In genomic region chr5:138502121-138502520, GRCh38 we compare ENCODE assay signal across 28 cellular contexts. TPM values are rescaled to one million over a fixed set of nuclear protein-coding genes. Genes with fewer than 3 reads are reported as not detected.
DNase-seq lines count a peak whose midpoint lies in the region; ATAC-seq and TF ChIP-seq lines count a peak whose summit lies in the region.
"Had no signal": no experiment of that assay in that cellular context is flagged by ENCODE, and none has a peak within 500 bp of the region (broad histone marks: within the 10 kb centered on the region; RNA-seq: fewer than 3 reads in every experiment).

No MANE protein-coding gene starts in this region.

- H3K4me3 Mint-ChIP-seq in activated naive CD4-positive, alpha-beta T cell treated with anti-CD3 and anti-CD28 coated beads, Interleukin-2, amount 10 ng/mL, durations not matched to agents 7 days and 5 days = no peak overlapping the region
- H3K4me3 Mint-ChIP-seq in stimulated activated memory B cell treated with anti-CD40 and anti-IgM and Interleukin-4, amounts not matched to agents 10 μg/mL and 1 μg/mL and 100 μg/mL, for 72 hours = no peak overlapping the region
- no peak overlapping the region for H3K4me3 Mint-ChIP-seq in activated T-cell treated with anti-CD3 and anti-CD28 coated beads, Interleukin-2, amount 50 U/mL, for 4 hours
- H3K4me3 Mint-ChIP-seq: activated CD4-positive, alpha-beta memory T cell treated with anti-CD3 and anti-CD28 coated beads for 36 hours; activated naive CD8-positive, alpha-beta T cell treated with anti-CD3 and anti-CD28 coated beads for 36 hours; stimulated activated naive CD8-positive, alpha-beta T cell treated with anti-CD3 and anti-CD28 coated beads, Interleukin-15, Interleukin-2, amounts not matched to agents 100 ng/mL and 50 ng/mL, for 24 hours had no signal

- intact Hi-C loops in IMR-90 (cut with micrococcal nuclease) = no loop called here

- no TSS peak for BruUV-seq in IMR-90 (replicated peaks; lab: Mats Ljungman, UMichigan)

- no peak overlapping the region for H3K9ac ChIP-seq in IMR-90 (ENCODE audit: low read depth, low read length)

- no peaks in the 10 kb centered on the region for H3K9me3 Mint-ChIP-seq in activated naive CD4-positive, alpha-beta T cell treated with anti-CD3 and anti-CD28 coated beads, Interleukin-2, amount 10 ng/mL, durations not matched to agents 7 days and 5 days
- H3K9me3 Mint-ChIP-seq in stimulated activated memory B cell treated with anti-CD40 and anti-IgM and Interleukin-4, amounts not matched to agents 10 μg/mL and 1 μg/mL and 100 μg/mL, for 72 hours = no peaks in the 10 kb centered on the region
- no peaks in the 10 kb centered on the region for H3K9me3 Mint-ChIP-seq in activated T-cell treated with anti-CD3 and anti-CD28 coated beads, Interleukin-2, amount 50 U/mL, for 4 hours
- H3K9me3 Mint-ChIP-seq: activated CD4-positive, alpha-beta memory T cell treated with anti-CD3 and anti-CD28 coated beads for 36 hours; activated naive CD8-positive, alpha-beta T cell treated with anti-CD3 and anti-CD28 coated beads for 36 hours; stimulated activated naive CD8-positive, alpha-beta T cell treated with anti-CD3 and anti-CD28 coated beads, Interleukin-15, Interleukin-2, amounts not matched to agents 100 ng/mL and 50 ng/mL, for 24 hours had no signal

- ATAC-seq in IMR-90 (ENCODE audit: low read depth) = no peak
- ATAC-seq in stimulated activated memory B cell treated with anti-CD40 and anti-IgM and Interleukin-4, amounts not matched to agents 10 μg/mL and 1 μg/mL and 100 μg/mL, for 72 hours = no peak
- ATAC-seq in activated T-cell treated with anti-CD3 and anti-CD28 coated beads, Interleukin-2, amount 50 U/mL, for 4 hours = no peak
- ATAC-seq: K562, left colon had no signal

- H3K79me1 ChIP-seq in IMR-90 (ENCODE audit: low read depth in 1 of 2, low read length in 2 of 2) = peaks cover 5 to 18% of the 10 kb centered on the region in 2 experiments; a peak in 2 of 4 replicates

- H2AFZ ChIP-seq in IMR-90 (replicated peaks; ENCODE audit: low read length, poor library complexity) = peak overlapping the region; percentile 33
- H2AFZ ChIP-seq: hepatocyte had no signal

- H3K36me3 Mint-ChIP-seq in activated naive CD4-positive, alpha-beta T cell treated with anti-CD3 and anti-CD28 coated beads, Interleukin-2, amount 10 ng/mL, durations not matched to agents 7 days and 5 days = peaks cover 2% of the 10 kb centered on the region
- H3K36me3 Mint-ChIP-seq in stimulated activated memory B cell treated with anti-CD40 and anti-IgM and Interleukin-4, amounts not matched to agents 10 μg/mL and 1 μg/mL and 100 μg/mL, for 72 hours = peaks cover under 1% of the 10 kb centered on the region
- H3K36me3 Mint-ChIP-seq in activated T-cell treated with anti-CD3 and anti-CD28 coated beads, Interleukin-2, amount 50 U/mL, for 4 hours (ENCODE audit: insufficient read depth) = peaks cover 1% of the 10 kb centered on the region
- H3K36me3 Mint-ChIP-seq: activated CD4-positive, alpha-beta memory T cell treated with anti-CD3 and anti-CD28 coated beads for 36 hours; activated naive CD8-positive, alpha-beta T cell treated with anti-CD3 and anti-CD28 coated beads for 36 hours had no signal

- H4K5ac ChIP-seq in IMR-90 (ENCODE audit: low read depth, low read length) = no peak overlapping the region

- H3K27me3 Mint-ChIP-seq in activated naive CD4-positive, alpha-beta T cell treated with anti-CD3 and anti-CD28 coated beads, Interleukin-2, amount 10 ng/mL, durations not matched to agents 7 days and 5 days = peaks cover 10% of the 10 kb centered on the region
- H3K27me3 Mint-ChIP-seq in stimulated activated memory B cell treated with anti-CD40 and anti-IgM and Interleukin-4, amounts not matched to agents 10 μg/mL and 1 μg/mL and 100 μg/mL, for 72 hours = no peaks in the 10 kb centered on the region
- H3K27me3 Mint-ChIP-seq in activated T-cell treated with anti-CD3 and anti-CD28 coated beads, Interleukin-2, amount 50 U/mL, for 4 hours (ENCODE audit: low read depth) = no peaks in the 10 kb centered on the region
- H3K27me3 Mint-ChIP-seq: activated CD4-positive, alpha-beta memory T cell treated with anti-CD3 and anti-CD28 coated beads for 36 hours; activated naive CD8-positive, alpha-beta T cell treated with anti-CD3 and anti-CD28 coated beads for 36 hours; stimulated activated naive CD8-positive, alpha-beta T cell treated with anti-CD3 and anti-CD28 coated beads, Interleukin-15, Interleukin-2, amounts not matched to agents 100 ng/mL and 50 ng/mL, for 24 hours had no signal

- dilution Hi-C loops in IMR-90 (cut with HindIII; ENCODE audit: low sequenced_read_pairs, unreplicated experiment) = no loop called here

- H3K27me3 ChIP-seq in IMR-90 (ENCODE audit: control insufficient read depth, insufficient read depth, low read length) = no peaks in the 10 kb centered on the region
- no peaks in the 10 kb centered on the region for H3K27me3 ChIP-seq in esophagus (ENCODE audit: control insufficient read depth in 1 of 2, insufficient read depth in 2 of 2, low read length in 2 of 2)
- no peaks in the 10 kb centered on the region for H3K27me3 ChIP-seq in suprapubic skin
- H3K27me3 ChIP-seq: ascending aorta, hepatocyte, transverse colon had no signal

- TF ChIP-seq RAD21 in IMR-90 (IDR thresholded peaks at IDR 0.05; ENCODE audit: low read length) = no peak

- H3K14ac ChIP-seq in IMR-90 (replicated peaks; ENCODE audit: low read depth, low read length) = no peak overlapping the region

- peaks cover 13% of the 10 kb centered on the region for H4K20me1 ChIP-seq in IMR-90 (ENCODE audit: insufficient read depth, low read length)

- H3K4me1 ChIP-seq in IMR-90 (ENCODE audit: control insufficient read depth, insufficient read depth, low read length) (peaks cover 3% of the 10 kb centered on the region; the same call in 1 of the 2 replicates), esophagus (ENCODE audit: control insufficient read depth in 2 of 2, insufficient read depth in 2 of 2, low read length in 1 of 2) (peaks cover 2 to 11% of the 10 kb centered on the region in 2 donors), suprapubic skin (peaks cover 54% of the 10 kb centered on the region)

- no peak overlapping the region for H2BK20ac ChIP-seq in IMR-90 (ENCODE audit: low read depth, low read length)

- H3K27ac Mint-ChIP-seq in activated naive CD4-positive, alpha-beta T cell treated with anti-CD3 and anti-CD28 coated beads, Interleukin-2, amount 10 ng/mL, durations not matched to agents 7 days and 5 days = no peak overlapping the region
- no peak overlapping the region for H3K27ac Mint-ChIP-seq in stimulated activated memory B cell treated with anti-CD40 and anti-IgM and Interleukin-4, amounts not matched to agents 10 μg/mL and 1 μg/mL and 100 μg/mL, for 72 hours
- H3K27ac Mint-ChIP-seq: activated CD4-positive, alpha-beta memory T cell treated with anti-CD3 and anti-CD28 coated beads for 36 hours; activated naive CD8-positive, alpha-beta T cell treated with anti-CD3 and anti-CD28 coated beads for 36 hours; stimulated activated naive CD8-positive, alpha-beta T cell treated with anti-CD3 and anti-CD28 coated beads, Interleukin-15, Interleukin-2, amounts not matched to agents 100 ng/mL and 50 ng/mL, for 24 hours had no signal

- no peak overlapping the region for H2BK120ac ChIP-seq in IMR-90 (ENCODE audit: low read depth, low read length)

- H3K4me3 ChIP-seq in IMR-90 (ENCODE audit: insufficient read depth, low read depth, low read length) (no peak overlapping the region), esophagus (ENCODE audit: low read depth in 1 of 2, low read length in 2 of 2) (no peak overlapping the region), suprapubic skin (no peak overlapping the region)
- H3K4me3 ChIP-seq: ascending aorta, hepatocyte, K562, transverse colon had no signal

- H3K27ac ChIP-seq in IMR-90 (ENCODE audit: insufficient read depth, low read length) = no peak overlapping the region
- H3K27ac ChIP-seq in esophagus (ENCODE audit: low read depth in 2 of 2, low read length in 1 of 2) = peak overlapping the region; percentile 72 to 87
- peak overlapping the region; percentile 64 for H3K27ac ChIP-seq in suprapubic skin
- H3K27ac ChIP-seq: ascending aorta, hepatocyte, transverse colon had no signal

- H3K23ac ChIP-seq in IMR-90 (ENCODE audit: low read depth, low read length) = peak overlapping the region; percentile 29; the same call in 1 of the 2 replicates

- peak overlapping the region; percentile 1; the same call in 1 of the 2 replicates for H2AK5ac ChIP-seq in IMR-90 (ENCODE audit: low read depth, low read length)

- no peak for TF ChIP-seq CTCF in IMR-90 (conservative IDR thresholded peaks at IDR 0.05; ENCODE audit: low read depth, low read length)
- TF ChIP-seq CTCF in suprapubic skin (IDR thresholded peaks at IDR 0.05) = no peak

- CTCF ChIA-PET in IMR-90 (lab: Yijun Ruan, JAX) = interaction anchor here (2.7 kb wide), 1 partner anchor 53 kb away, joined by 10 read pairs; no protein-coding TSS in a partner anchor
- CTCF ChIA-PET in activated naive CD4-positive, alpha-beta T cell treated with anti-CD3 and anti-CD28 coated beads, Interleukin-2, amount 10 ng/mL, durations not matched to agents 7 days and 5 days (lab: Charles Lee) = interaction anchor here (1.4 to 5.9 kb wide), 7 partner anchors 9 to 67 kb away, joined by 3 to 114 read pairs (median 13); partner anchors contain the start of gene EGR1

- DNase-seq in IMR-90 (no peak), medulla oblongata (ENCODE audit: extremely low spot score) (peak; percentile 32), suprapubic skin (ENCODE audit: low spot score in 2 of 2) (no peak)
- DNase-seq in activated naive CD4-positive, alpha-beta T cell treated with anti-CD3 and anti-CD28 coated beads, Interleukin-2, amount 10 ng/mL, durations not matched to agents 7 days and 5 days = no peak
- no peak for DNase-seq in activated T-cell treated with anti-CD3 and anti-CD28 coated beads, Interleukin-2, amount 50 U/mL, for 4 hours
- DNase-seq: activated CD4-positive, alpha-beta memory T cell treated with anti-CD3 and anti-CD28 coated beads for 36 hours; activated CD4-positive, CD25-positive, alpha-beta regulatory T cell treated with anti-CD3 and anti-CD28 coated beads, Interleukin-2, amount 50 U/mL, for 72 hours; activated CD8-positive, alpha-beta memory T cell treated with anti-CD3 and anti-CD28 coated beads, Interleukin-2, amount 50 U/mL, for 4 hours; activated naive CD8-positive, alpha-beta T cell treated with anti-CD3 and anti-CD28 coated beads for 36 hours; caudate nucleus; DMS79; foreskin melanocyte; GDM1; left colon; mesenchymal stem cell; MM.1S; NCI-H1417; NCI-H2081 treated with DMSO at 0.1 percent for 48 hours; NCI-H226; NCI-H748 treated with DMSO at 0.1 percent for 48 hours; nucleus accumbens; transverse colon had no signal

- H3K36me3 ChIP-seq in IMR-90 (ENCODE audit: control insufficient read depth, insufficient read depth, low read length) = peaks cover 3% of the 10 kb centered on the region; the same call in 1 of the 2 replicates
- H3K36me3 ChIP-seq in esophagus (ENCODE audit: control insufficient read depth in 2 of 2, insufficient read depth in 2 of 2, low read length in 1 of 2) = no peaks in the 10 kb centered on the region
- H3K36me3 ChIP-seq in suprapubic skin = peaks cover 6% of the 10 kb centered on the region
- H3K36me3 ChIP-seq: transverse colon had no signal

- no peak overlapping the region for H2AK9ac ChIP-seq in IMR-90 (replicated peaks; ENCODE audit: low read depth, low read length, poor library complexity)

- no peak for TF ChIP-seq EP300 in suprapubic skin (IDR thresholded peaks at IDR 0.05)

- TF ChIP-seq POLR2A in IMR-90 (IDR thresholded peaks at IDR 0.05; ENCODE audit: low read depth, low read length) (no peak), suprapubic skin (IDR thresholded peaks at IDR 0.05) (no peak)

- H4K8ac ChIP-seq in IMR-90 (ENCODE audit: low read depth in 2 of 2, low read length in 2 of 2) = no peak overlapping the region

- WGBS in IMR-90 (ENCODE audit: extremely low coverage in 2 of 2, insufficient read length in 1 of 2), 2 experiments = no CpG with 5 or more reads among the region's 4 CpGs
- WGBS in esophagus, 2 donors = 44 to 60% methylated on average over 4 of the region's 4 CpGs
- 47% methylated on average over 4 of the region's 4 CpGs for WGBS in suprapubic skin

- H3K18ac ChIP-seq in IMR-90 (ENCODE audit: low read depth, low read length) = no peak overlapping the region

- no peaks in the 10 kb centered on the region for H3K4me1 Mint-ChIP-seq in activated naive CD4-positive, alpha-beta T cell treated with anti-CD3 and anti-CD28 coated beads, Interleukin-2, amount 10 ng/mL, durations not matched to agents 7 days and 5 days
- no peaks in the 10 kb centered on the region for H3K4me1 Mint-ChIP-seq in stimulated activated memory B cell treated with anti-CD40 and anti-IgM and Interleukin-4, amounts not matched to agents 10 μg/mL and 1 μg/mL and 100 μg/mL, for 72 hours
- no peaks in the 10 kb centered on the region for H3K4me1 Mint-ChIP-seq in activated T-cell treated with anti-CD3 and anti-CD28 coated beads, Interleukin-2, amount 50 U/mL, for 4 hours (ENCODE audit: low read depth)

- POLR2A ChIA-PET in IMR-90 (lab: Charles Lee; ENCODE audit: unreplicated experiment) = no interaction called here

- H3K9me3 ChIP-seq in IMR-90 (ENCODE audit: control insufficient read depth, insufficient read depth, low read length) = no peaks in the 10 kb centered on the region
- no peaks in the 10 kb centered on the region for H3K9me3 ChIP-seq in esophagus (ENCODE audit: control insufficient read depth in 2 of 2, insufficient read depth in 1 of 2, low read depth in 1 of 2, low read length in 1 of 2)
- H3K9me3 ChIP-seq in suprapubic skin = no peaks in the 10 kb centered on the region
- H3K9me3 ChIP-seq: ascending aorta, transverse colon had no signal

- no peak overlapping the region for H3K4me2 ChIP-seq in IMR-90 (ENCODE audit: low read depth, low read length)
- H3K4me2 ChIP-seq: hepatocyte had no signal

- in situ Hi-C loops in IMR-90 (cut with MboI; ENCODE audit: low sequenced_read_pairs) = no loop called here

- H4K91ac ChIP-seq in IMR-90 (ENCODE audit: insufficient read depth, low read depth, low read length) = no peak overlapping the region

- no peak overlapping the region for H2BK15ac ChIP-seq in IMR-90 (ENCODE audit: low read depth, low read length)

- no peak overlapping the region for H3K56ac ChIP-seq in IMR-90 (ENCODE audit: extremely low read depth, insufficient read depth, low read length)

- no peaks in the 10 kb centered on the region for H3K9me1 ChIP-seq in IMR-90 (ENCODE audit: insufficient read depth, low read length)

- H2BK5ac ChIP-seq in IMR-90 (ENCODE audit: low read depth, low read length, poor library complexity, severe bottlenecking) = no peak overlapping the region

- H3K4ac ChIP-seq in IMR-90 (ENCODE audit: low read depth, low read length) = no peak overlapping the region

RNA-seq across cellular contexts. Expression of gene EGR1, which starts 36.8 kb away (rescaled TPM):
- total RNA-seq in IMR-90 (2012; rRNA removed) (2.9 and 5.8 TPM in 2 replicates), suprapubic skin (100 to 1,000 TPM; 130 to 445 (median 257) TPM)
- polyA plus RNA-seq in IMR-90 (2012; rRNA removed) (104 and 180 TPM in 2 replicates), esophagus (10 to 100 TPM; 17.9 to 45.0 TPM)
- 91.6 and 286 TPM in 2 replicates for polyA plus RNA-seq in IMR-90 (2012; cell fraction: cytosol; rRNA removed)
- polyA plus RNA-seq in IMR-90 (2012; cell fraction: nucleus; rRNA removed; ENCODE audit: low replicate concordance) = 363 and 477 TPM in 2 replicates
- 10 to 100 TPM; 18.9 to 26.4 (median 20.0) TPM for total RNA-seq in activated T-cell treated with anti-CD3 and anti-CD28 coated beads, Interleukin-2, amount 50 U/mL, for 4 hours

RNA-seq across cellular contexts. Expression of gene ETF1, which starts 40.9 kb away (rescaled TPM):
- total RNA-seq in IMR-90 (2012; rRNA removed) = 126 and 144 TPM in 2 replicates
- polyA plus RNA-seq in IMR-90 (2012; rRNA removed) = 45.4 and 53.2 TPM in 2 replicates
- 12.4 and 13.0 TPM in 2 replicates for polyA plus RNA-seq in IMR-90 (2012; cell fraction: cytosol; rRNA removed)
- polyA plus RNA-seq in IMR-90 (2012; cell fraction: nucleus; rRNA removed; ENCODE audit: low replicate concordance) = 9.0 and 49.9 TPM in 2 replicates
- polyA plus RNA-seq in esophagus = 10 to 100 TPM; 38.9 to 64.8 TPM
- 10 to 100 TPM; 71.2 to 99.9 (median 87.7) TPM for total RNA-seq in suprapubic skin
- total RNA-seq in activated T-cell treated with anti-CD3 and anti-CD28 coated beads, Interleukin-2, amount 50 U/mL, for 4 hours = 100 to 1,000 TPM; 261 to 279 (median 270) TPM

Comparison
In these comparisons a context has a peak if more than half of its experiments do, and no peak if none do; other contexts are left out.
1. RNA of gene EGR1, which starts 36.8 kb away (total RNA-seq): 130 to 445 TPM in suprapubic skin; 18.9 to 26.4 TPM in activated T-cell treated with anti-CD3 and anti-CD28 coated beads, Interleukin-2, amount 50 U/mL, for 4 hours and 2.9 to 5.8 TPM in IMR-90; every median in the first group is over 4 times any median in the second.